In the genomic region with DNA sequence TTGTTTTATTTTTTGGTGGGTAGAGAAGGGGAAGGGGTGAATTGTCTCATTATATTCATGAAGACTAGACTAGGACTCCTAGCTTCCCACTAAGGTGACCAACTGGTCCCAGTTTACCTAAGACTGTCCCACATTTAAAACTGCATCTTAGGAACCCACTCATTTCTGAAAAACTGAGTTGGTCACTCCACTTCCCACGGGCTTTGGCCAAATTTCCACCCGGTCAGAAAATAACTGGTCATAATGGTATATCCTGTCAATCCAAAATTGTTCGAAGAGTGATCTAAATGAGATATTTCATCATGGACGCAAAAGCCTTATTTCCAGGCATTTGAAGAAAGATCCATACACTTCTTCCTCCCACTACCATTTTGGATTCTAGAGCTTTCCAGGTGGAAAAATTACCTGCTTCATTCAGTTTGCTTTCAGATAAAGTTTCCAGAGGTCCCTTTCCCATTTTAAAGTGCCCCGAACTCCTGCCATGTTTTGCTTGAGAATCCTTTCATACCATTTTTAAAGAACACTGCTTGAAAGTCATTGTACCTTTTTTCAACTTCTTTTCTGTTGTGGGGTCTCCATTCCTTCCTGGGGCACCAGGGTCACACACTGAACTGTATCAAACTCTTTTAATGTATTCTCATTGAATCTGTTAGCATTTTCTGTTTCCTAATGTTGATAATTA, we compare ENCODE assay signal across 1 cellular context.
TF ChIP-seq lines count a peak whose summit lies in the region.

No MANE protein-coding gene starts in this region.

TF ChIP-seq in endothelial cell of umbilical vein, 7 proteins besides CTCF, POLR2A, EP300 and RAD21 (continued from another document):
- TF ChIP-seq EZH2 (IDR thresholded peaks at IDR 0.05; ENCODE audit: borderline replicate concordance, low read depth, low read length, severe bottlenecking) (no peak), JUN (IDR thresholded peaks at IDR 0.05; ENCODE audit: borderline replicate concordance, insufficient read depth, insufficient read length, low read depth) (no peak), MYC (IDR thresholded peaks at IDR 0.05; ENCODE audit: low read depth, low read length) (no peak)
- TF ChIP-seq, protein P1, sequence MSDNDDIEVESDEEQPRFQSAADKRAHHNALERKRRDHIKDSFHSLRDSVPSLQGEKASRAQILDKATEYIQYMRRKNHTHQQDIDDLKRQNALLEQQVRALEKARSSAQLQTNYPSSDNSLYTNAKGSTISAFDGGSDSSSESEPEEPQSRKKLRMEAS (IDR thresholded peaks at IDR 0.05; ENCODE audit: insufficient read depth, insufficient read length), result no peak
